Comparison of ENCODE assay signal across 8 cellular contexts in the genomic region with DNA sequence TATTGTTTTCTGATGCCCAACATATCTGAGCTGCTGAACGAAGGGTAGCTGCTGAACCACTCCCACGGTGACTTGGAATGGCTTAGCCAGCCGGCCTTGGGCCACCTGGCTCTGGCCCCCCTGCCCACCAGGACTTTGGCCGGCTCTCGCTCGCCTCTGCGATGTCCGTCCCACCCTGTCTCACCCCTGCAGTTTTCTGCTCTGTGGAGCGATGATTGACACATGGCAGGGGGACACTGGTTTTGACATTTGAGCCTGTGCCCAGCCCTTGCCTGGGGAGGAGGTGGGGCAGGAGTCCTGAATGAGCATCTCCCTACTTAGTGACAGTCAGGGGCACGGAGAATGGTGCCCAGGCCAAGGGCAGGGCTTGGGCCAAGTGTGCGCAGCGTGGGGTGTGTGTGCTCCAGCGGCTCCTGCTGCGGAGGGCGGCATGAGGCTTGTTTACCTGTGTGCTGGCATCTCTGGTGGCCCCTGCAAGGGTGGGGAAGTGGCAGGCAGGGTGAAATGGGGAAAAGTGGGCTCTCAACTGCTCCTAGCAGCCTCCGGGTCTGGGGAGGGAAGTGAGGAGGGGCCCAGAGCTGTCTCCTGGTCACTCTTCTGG. TPM values are rescaled to one million over a fixed set of nuclear protein-coding genes. Genes with fewer than 3 reads are reported as not detected.
DNase-seq lines count a peak whose midpoint lies in the region; ATAC-seq and TF ChIP-seq lines count a peak whose summit lies in the region.

No MANE protein-coding gene starts in this region.

- H3K4me1 ChIP-seq in Caco-2 (peaks cover 32% of the 10 kb centered on the region), SK-N-SH (ENCODE audit: control insufficient read depth in 1 of 2, insufficient read depth in 2 of 2, low read depth in 1 of 2, low read length in 1 of 2) (peaks cover 17 to 21% of the 10 kb centered on the region in 2 experiments; a peak in 3 of 4 replicates), prostate gland (replicated peaks) (peaks cover 18% of the 10 kb centered on the region)

- peaks cover 7% of the 10 kb centered on the region for H3F3A ChIP-seq in SK-N-SH (replicated peaks; ENCODE audit: insufficient read depth)

- no peak for TF ChIP-seq RAD21 in SK-N-SH (IDR thresholded peaks at IDR 0.05; ENCODE audit: low read length)

- no peak for TF ChIP-seq CTCF in Caco-2 (IDR thresholded peaks at IDR 0.05; ENCODE audit: insufficient read depth in 1 of 2, low read depth in 1 of 2, low read length in 1 of 2, severe bottlenecking in 1 of 2, unreplicated experiment in 1 of 2)
- TF ChIP-seq CTCF in SK-N-SH (IDR thresholded peaks at IDR 0.05): no peak
- TF ChIP-seq CTCF in fibroblast of the aortic adventitia (IDR thresholded peaks at IDR 0.05; ENCODE audit: insufficient read depth, low read length): no peak
- TF ChIP-seq CTCF in prostate gland (IDR thresholded peaks at IDR 0.05): no peak

- peak overlapping the region; percentile 98 for H3K4me2 ChIP-seq in SK-N-SH

- peak overlapping the region; percentile 90; the same call in 1 of the 2 replicates for H2AFZ ChIP-seq in SK-N-SH (ENCODE audit: low read depth)

- no peak for TF ChIP-seq POLR2A in prostate gland (IDR thresholded peaks at IDR 0.05)

- H3K4me1 Mint-ChIP-seq in Caco-2 (ENCODE audit: low read depth, unreplicated experiment): peaks cover 22% of the 10 kb centered on the region

- peaks cover 18% of the 10 kb centered on the region for H3K9me3 Mint-ChIP-seq in Caco-2 (ENCODE audit: unreplicated experiment)

- peak overlapping the region; percentile 68 for H3K4me3 ChIP-seq in Caco-2 (ENCODE audit: low read depth, low read length)
- peak overlapping the region; percentile 31 to 56 for H3K4me3 ChIP-seq in SK-N-SH (ENCODE audit: low read depth in 2 of 2, low read length in 1 of 2)
- H3K4me3 ChIP-seq in fibroblast of the aortic adventitia (ENCODE audit: low read depth, low read length): peak overlapping the region; percentile 62
- H3K4me3 ChIP-seq in prostate gland: peak overlapping the region in 1 of 2 donors; percentile 66

- H3K4me3 Mint-ChIP-seq in Caco-2 (ENCODE audit: unreplicated experiment): peak overlapping the region; percentile 76

- CTCF ChIA-PET in Caco-2 (lab: Charles Lee) (interaction anchor here (0.9 to 1.5 kb wide), 2 partner anchors 12 to 23 kb away, joined by 5 read pairs; no protein-coding TSS in a partner anchor), SK-N-SH (lab: Yijun Ruan, JAX) (interaction anchor here (1.0 to 7.6 kb wide), 4 partner anchors 10 to 481 kb away, joined by 4 to 66 read pairs (median 31); no protein-coding TSS in a partner anchor)

- H3K36me3 ChIP-seq in Caco-2 (ENCODE audit: control insufficient read depth, insufficient read depth, low read length): no peaks in the 10 kb centered on the region; the same call in 1 of the 2 replicates
- no peaks in the 10 kb centered on the region for H3K36me3 ChIP-seq in SK-N-SH (replicated peaks in 1 of 2; ENCODE audit: control insufficient read depth in 1 of 2, insufficient read depth in 2 of 2, low read length in 1 of 2)
- no peaks in the 10 kb centered on the region for H3K36me3 ChIP-seq in prostate gland

- ATAC-seq in GM21367 (IDR thresholded peaks at IDR 0.05; ENCODE audit: unreplicated experiment): no peak

- H3K27me3 ChIP-seq in Caco-2 (replicated peaks; ENCODE audit: control insufficient read depth, insufficient read depth, low read length) (no peaks in the 10 kb centered on the region), SK-N-SH (ENCODE audit: insufficient read depth) (no peaks in the 10 kb centered on the region), prostate gland (replicated peaks; ENCODE audit: insufficient read depth) (no peaks in the 10 kb centered on the region)

- no peaks in the 10 kb centered on the region for H3K9me2 ChIP-seq in SK-N-SH

- H3K27ac ChIP-seq in SK-N-SH (ENCODE audit: low read depth in 2 of 2, low read length in 1 of 2) (peak overlapping the region; percentile 5 to 35; a peak in 2 of 4 replicates), prostate gland (peak overlapping the region; percentile 88 to 94)

- 93% methylated on average over 14 of the region's 16 CpGs for WGBS in SK-N-SH (ENCODE audit: low lambda C conversion rate)
- 87% methylated on average over 16 of the region's 16 CpGs for WGBS in prostate gland

- no peak overlapping the region for H3K27ac Mint-ChIP-seq in Caco-2 (ENCODE audit: unreplicated experiment)

- no peak for DNase-seq in Caco-2
- no peak for DNase-seq in SK-N-SH
- no peak for DNase-seq in fibroblast of the aortic adventitia (ENCODE audit: low read depth)
- DNase-seq in prostate gland (ENCODE audit: low spot score): no peak
- DNase-seq in GM19240 (ENCODE audit: insufficient read length, low spot score): no peak
- DNase-seq in D341Med (ENCODE audit: low spot score): no peak
- DNase-seq in stimulated activated CD4-positive, alpha-beta T cell treated with anti-CD3 and anti-CD28 coated beads, Interleukin-4, amount 100 ng/mL, for 24 hours: no peak

- peaks cover 3% of the 10 kb centered on the region; the same call in 1 of the 2 replicates for H3K9me3 ChIP-seq in Caco-2
- H3K9me3 ChIP-seq in SK-N-SH: no peaks in the 10 kb centered on the region
- no peaks in the 10 kb centered on the region for H3K9me3 ChIP-seq in prostate gland

- no TSS peak for BruUV-seq in Caco-2 (replicated peaks; lab: Mats Ljungman, UMichigan)

- intact Hi-C loops in Caco-2 (cut with micrococcal nuclease; ENCODE audit: unreplicated experiment) (no loop called here), prostate gland (cut with DNase I) (no loop called here)

- TF ChIP-seq EP300 in SK-N-SH (IDR thresholded peaks at IDR 0.05; ENCODE audit: borderline replicate concordance in 1 of 2, low read depth in 1 of 2, low read length in 1 of 2): no peak

- peaks cover 21% of the 10 kb centered on the region for H3K36me3 Mint-ChIP-seq in Caco-2 (ENCODE audit: insufficient read depth, unreplicated experiment)

- H3K9ac ChIP-seq in SK-N-SH: peak overlapping the region; percentile 75

- POLR2A ChIA-PET in Caco-2 (lab: Charles Lee): no interaction called here
- POLR2A ChIA-PET in SK-N-SH (lab: Yijun Ruan, JAX): no interaction called here

- H3K27me3 Mint-ChIP-seq in Caco-2 (ENCODE audit: insufficient read depth, unreplicated experiment): no peaks in the 10 kb centered on the region

- H3K79me2 ChIP-seq in SK-N-SH (ENCODE audit: insufficient read depth): no peaks in the 10 kb centered on the region

- H4K20me1 ChIP-seq in SK-N-SH (ENCODE audit: insufficient read depth): no peaks in the 10 kb centered on the region

TF ChIP-seq in SK-N-SH, 30 proteins besides CTCF, POLR2A, EP300 and RAD21:
- TF ChIP-seq, protein P1, sequence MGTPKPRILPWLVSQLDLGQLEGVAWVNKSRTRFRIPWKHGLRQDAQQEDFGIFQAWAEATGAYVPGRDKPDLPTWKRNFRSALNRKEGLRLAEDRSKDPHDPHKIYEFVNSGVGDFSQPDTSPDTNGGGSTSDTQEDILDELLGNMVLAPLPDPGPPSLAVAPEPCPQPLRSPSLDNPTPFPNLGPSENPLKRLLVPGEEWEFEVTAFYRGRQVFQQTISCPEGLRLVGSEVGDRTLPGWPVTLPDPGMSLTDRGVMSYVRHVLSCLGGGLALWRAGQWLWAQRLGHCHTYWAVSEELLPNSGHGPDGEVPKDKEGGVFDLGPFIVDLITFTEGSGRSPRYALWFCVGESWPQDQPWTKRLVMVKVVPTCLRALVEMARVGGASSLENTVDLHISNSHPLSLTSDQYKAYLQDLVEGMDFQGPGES (IDR thresholded peaks at IDR 0.05; ENCODE audit: low read depth, low read length): no peak

RNA-seq across cellular contexts. Expression of a gene that starts 15.7 kb away (rescaled TPM):
- 15.0 and 25.5 TPM in 2 replicates for total RNA-seq in Caco-2 (2022)
- polyA plus RNA-seq in SK-N-SH (2012; rRNA removed): 1.1 and 1.6 TPM in 2 replicates
- polyA plus RNA-seq in SK-N-SH (2012; cell fraction: cytosol; rRNA removed): 1.2 and 1.7 TPM in 2 replicates
- 2.4 and 4.2 TPM in 2 replicates for polyA plus RNA-seq in SK-N-SH (2012; cell fraction: nucleus; rRNA removed)
- total RNA-seq in fibroblast of the aortic adventitia (ENCODE audit: low replicate concordance): 4.2 and 76.6 TPM in 2 replicates
- 10 to 100 TPM; 36.5 to 42.7 TPM for total RNA-seq in prostate gland

RNA-seq across cellular contexts. Expression of a gene that starts 27.9 kb away (rescaled TPM):
- total RNA-seq in Caco-2 (2022): 18.7 and 19.1 TPM in 2 replicates
- 16.2 and 23.6 TPM in 2 replicates for polyA plus RNA-seq in SK-N-SH (2012; rRNA removed)
- 15.9 and 26.1 TPM in 2 replicates for polyA plus RNA-seq in SK-N-SH (2012; cell fraction: cytosol; rRNA removed)
- 15.9 and 37.1 TPM in 2 replicates for polyA plus RNA-seq in SK-N-SH (2012; cell fraction: nucleus; rRNA removed)
- total RNA-seq in fibroblast of the aortic adventitia (ENCODE audit: low replicate concordance): 1.2 and 3.8 TPM in 2 replicates
- 10 to 100 TPM; 12.4 to 20.4 TPM for total RNA-seq in prostate gland
